ENCODE assay signal across 12 cellular contexts in the genomic region with DNA sequence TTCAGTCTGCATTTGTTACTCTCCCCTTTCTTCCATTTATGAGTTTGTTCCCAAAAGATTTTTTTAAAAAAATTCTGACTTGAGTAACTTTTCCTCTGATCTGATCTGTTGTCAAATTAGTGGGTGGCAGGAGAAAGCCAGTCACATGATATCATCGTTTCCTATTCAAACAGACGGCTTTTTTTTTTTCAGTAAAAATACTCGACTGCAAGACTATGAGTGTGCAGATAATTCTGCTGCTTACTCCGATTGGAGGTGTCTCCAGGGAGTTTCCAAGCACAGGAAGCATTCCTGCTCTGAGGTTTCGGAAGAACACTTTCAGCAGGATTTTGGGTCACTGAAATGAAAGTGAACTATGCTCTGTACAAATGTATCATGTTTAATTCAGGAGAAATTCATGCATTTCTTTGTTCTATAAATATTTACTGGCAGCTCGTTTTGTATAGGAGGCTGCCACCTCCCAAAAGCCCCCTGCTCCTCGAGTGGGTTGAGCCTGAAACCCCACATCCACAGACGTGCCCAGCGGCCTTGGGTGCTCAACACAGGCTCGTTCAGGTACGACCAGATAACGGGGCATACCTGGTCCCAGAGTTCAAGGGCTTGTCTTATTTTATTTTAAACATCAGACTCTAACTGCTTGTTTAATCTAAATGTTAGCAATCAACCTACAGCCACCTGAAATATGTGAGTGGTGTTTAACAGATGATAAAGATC.
DNase-seq lines count a peak whose midpoint lies in the region; ATAC-seq, FAIRE-seq and TF ChIP-seq lines count a peak whose summit lies in the region.
"Had no signal": no experiment of that assay in that cellular context is flagged by ENCODE, and none has a peak within 500 bp of the region (broad histone marks: within the 10 kb centered on the region; RNA-seq: fewer than 3 reads in every experiment).

No MANE protein-coding gene starts in this region.

- H3K4me3 ChIP-seq in A549 (no peak overlapping the region), adrenal gland (peak overlapping the region in 1 of 4 donors; percentile 44)

- TF ChIP-seq CTCF in A549 (IDR thresholded peaks at IDR 0.05) (no peak), adrenal gland (IDR thresholded peaks at IDR 0.05) (no peak)

- TF ChIP-seq RAD21 in A549 (conservative IDR thresholded peaks at IDR 0.05 in 1 of 2, IDR thresholded peaks at IDR 0.05 in 1 of 2), result no peak
- no peak for TF ChIP-seq RAD21 in Ishikawa (IDR thresholded peaks at IDR 0.05; ENCODE audit: low read depth)

- no peaks in the 10 kb centered on the region for H3K27me3 ChIP-seq in adrenal gland

- TF ChIP-seq POLR2A in A549 (IDR thresholded peaks at IDR 0.05; ENCODE audit: low read length) (no peak), adrenal gland (IDR thresholded peaks at IDR 0.05) (peak in 1 of 2 donors; percentile 22)

- H3K4me2 ChIP-seq in A549, result peak overlapping the region; percentile 36

- DNase-seq in A549 (ENCODE audit: low read depth in 1 of 2, low spot score in 1 of 2), result no peak
- DNase-seq in adrenal gland, result peak in 4 of 7 donors; percentile 23 to 30 (median 26)
- peak; percentile 65 for DNase-seq in kidney tubule cell (ENCODE audit: low spot score)
- no peak for DNase-seq in NCI-H82 treated with DMSO at 0.1 percent for 48 hours (lab: John Stamatoyannopoulos, UW; ENCODE audit: unreplicated experiment)
- no peak for DNase-seq in HT-29 (ENCODE audit: low spot score)
- DNase-seq: activated naive CD4-positive, alpha-beta T cell; SHP77 treated with DMSO at 0.1 percent for 48 hours; stimulated activated CD4-positive, alpha-beta T cell treated with anti-CD3 and anti-CD28 coated beads, Interleukin-4, amount 100 ng/mL, for 24 hours had no signal

- no peak for FAIRE-seq in A549 (lab: Jason Lieb, UNC)

- H3K9me3 ChIP-seq in A549 (no peaks in the 10 kb centered on the region), adrenal gland (replicated peaks in 1 of 3) (no peaks in the 10 kb centered on the region)

- CTCF ChIA-PET in A549 (lab: Yijun Ruan, JAX), result interaction anchor here (1.3 kb wide), 1 partner anchor 7 kb away, joined by 3 read pairs; no protein-coding TSS in a partner anchor

- 0 out of 3 replicates have a peak, but pooled peaks cover 7% of the 10 kb centered on the region for H3K4me1 ChIP-seq in A549
- peaks cover 30 to 37% of the 10 kb centered on the region in 2 donors for H3K4me1 ChIP-seq in adrenal gland (replicated peaks in 1 of 2)

- intact Hi-C loops in adrenal gland (cut with DNase I), result loop anchor here in 1 of 2 donors (5.0 to 10.0 kb wide), 3 partner anchors 50 to 217 kb away; no protein-coding TSS in a partner anchor

- WGBS in A549 (ENCODE audit: missing lambda C conversion rate), result 43% methylated on average over 12 of the region's 12 CpGs
- 12 to 26% (median 21%) methylated on average over 12 of the region's 12 CpGs for WGBS in adrenal gland, 4 donors

- TF ChIP-seq EP300 in A549 (IDR thresholded peaks at IDR 0.05) (no peak), Ishikawa (IDR thresholded peaks at IDR 0.05; ENCODE audit: borderline replicate concordance) (no peak)

- H3K36me3 ChIP-seq in adrenal gland (replicated peaks in 1 of 2), result no peaks in the 10 kb centered on the region

- no peak overlapping the region for H3K27ac ChIP-seq in A549
- peak overlapping the region in 3 of 5 donors; percentile 70 to 97 (median 95) for H3K27ac ChIP-seq in adrenal gland
- H3K27ac ChIP-seq: C4-2B had no signal

- POLR2A ChIA-PET in A549 (lab: Yijun Ruan, JAX), result no interaction called here

- ATAC-seq in A549, result no peak
- no peak for ATAC-seq in HG03175 (IDR thresholded peaks at IDR 0.05; ENCODE audit: unreplicated experiment)
- ATAC-seq in GM18861 (IDR thresholded peaks at IDR 0.05; ENCODE audit: unreplicated experiment), result no peak

TF ChIP-seq in A549, 52 proteins besides CTCF, POLR2A, EP300 and RAD21:
- TF ChIP-seq JUN (IDR thresholded peaks at IDR 0.05) (no peak), SMC3 (IDR thresholded peaks at IDR 0.05) (no peak), HOXB13 (CRISPR knock-in tag; IDR thresholded peaks at IDR 0.05; ENCODE audit: low read depth) (no peak), HES2 (IDR thresholded peaks at IDR 0.05) (no peak), HDAC2 (IDR thresholded peaks at IDR 0.05) (no peak), EHMT2 (IDR thresholded peaks at IDR 0.05; ENCODE audit: low read depth) (no peak), NFE2L2 (conservative IDR thresholded peaks at IDR 0.05; ENCODE audit: low read length) (no peak), TP53 (CRISPR knock-in tag; IDR thresholded peaks at IDR 0.05) (no peak), FOXS1 (CRISPR knock-in tag; IDR thresholded peaks at IDR 0.05) (no peak), PHF8 (IDR thresholded peaks at IDR 0.05; ENCODE audit: borderline replicate concordance, low read depth) (no peak), MAFK (IDR thresholded peaks at IDR 0.05; ENCODE audit: partially characterized antibody) (no peak), SREBF2 (IDR thresholded peaks at IDR 0.05) (no peak), PBX3 (IDR thresholded peaks at IDR 0.05) (no peak)

TF ChIP-seq in Ishikawa, 13 proteins besides CTCF, POLR2A, EP300 and RAD21:
- TF ChIP-seq USF1 (IDR thresholded peaks at IDR 0.05) (0 out of 2 replicates have a peak, but pooled peaks have one; percentile 29), TCF12 (IDR thresholded peaks at IDR 0.05; ENCODE audit: low read depth) (no peak), TEAD4 (IDR thresholded peaks at IDR 0.05) (no peak), ZBTB7A (IDR thresholded peaks at IDR 0.05; ENCODE audit: low read depth) (no peak), FOXM1 (IDR thresholded peaks at IDR 0.05; ENCODE audit: borderline replicate concordance, low read depth) (no peak)
- TF ChIP-seq, protein P1, sequence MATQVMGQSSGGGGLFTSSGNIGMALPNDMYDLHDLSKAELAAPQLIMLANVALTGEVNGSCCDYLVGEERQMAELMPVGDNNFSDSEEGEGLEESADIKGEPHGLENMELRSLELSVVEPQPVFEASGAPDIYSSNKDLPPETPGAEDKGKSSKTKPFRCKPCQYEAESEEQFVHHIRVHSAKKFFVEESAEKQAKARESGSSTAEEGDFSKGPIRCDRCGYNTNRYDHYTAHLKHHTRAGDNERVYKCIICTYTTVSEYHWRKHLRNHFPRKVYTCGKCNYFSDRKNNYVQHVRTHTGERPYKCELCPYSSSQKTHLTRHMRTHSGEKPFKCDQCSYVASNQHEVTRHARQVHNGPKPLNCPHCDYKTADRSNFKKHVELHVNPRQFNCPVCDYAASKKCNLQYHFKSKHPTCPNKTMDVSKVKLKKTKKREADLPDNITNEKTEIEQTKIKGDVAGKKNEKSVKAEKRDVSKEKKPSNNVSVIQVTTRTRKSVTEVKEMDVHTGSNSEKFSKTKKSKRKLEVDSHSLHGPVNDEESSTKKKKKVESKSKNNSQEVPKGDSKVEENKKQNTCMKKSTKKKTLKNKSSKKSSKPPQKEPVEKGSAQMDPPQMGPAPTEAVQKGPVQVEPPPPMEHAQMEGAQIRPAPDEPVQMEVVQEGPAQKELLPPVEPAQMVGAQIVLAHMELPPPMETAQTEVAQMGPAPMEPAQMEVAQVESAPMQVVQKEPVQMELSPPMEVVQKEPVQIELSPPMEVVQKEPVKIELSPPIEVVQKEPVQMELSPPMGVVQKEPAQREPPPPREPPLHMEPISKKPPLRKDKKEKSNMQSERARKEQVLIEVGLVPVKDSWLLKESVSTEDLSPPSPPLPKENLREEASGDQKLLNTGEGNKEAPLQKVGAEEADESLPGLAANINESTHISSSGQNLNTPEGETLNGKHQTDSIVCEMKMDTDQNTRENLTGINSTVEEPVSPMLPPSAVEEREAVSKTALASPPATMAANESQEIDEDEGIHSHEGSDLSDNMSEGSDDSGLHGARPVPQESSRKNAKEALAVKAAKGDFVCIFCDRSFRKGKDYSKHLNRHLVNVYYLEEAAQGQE (IDR thresholded peaks at IDR 0.05; ENCODE audit: low read depth), result no peak

Comparison
In these comparisons a context has a peak if more than half of its experiments do, and no peak if none do; other contexts are left out.
1. DNase-seq: peak in adrenal gland (4 of 7) and kidney tubule cell (single experiment); none in A549 (0 of 2), NCI-H82 treated with DMSO at 0.1 percent for 48 hours (single experiment) and HT-29 (single experiment).
2. H3K27ac ChIP-seq: peak in adrenal gland (3 of 5); none in A549 (0 of 2).